In the genomic region with DNA sequence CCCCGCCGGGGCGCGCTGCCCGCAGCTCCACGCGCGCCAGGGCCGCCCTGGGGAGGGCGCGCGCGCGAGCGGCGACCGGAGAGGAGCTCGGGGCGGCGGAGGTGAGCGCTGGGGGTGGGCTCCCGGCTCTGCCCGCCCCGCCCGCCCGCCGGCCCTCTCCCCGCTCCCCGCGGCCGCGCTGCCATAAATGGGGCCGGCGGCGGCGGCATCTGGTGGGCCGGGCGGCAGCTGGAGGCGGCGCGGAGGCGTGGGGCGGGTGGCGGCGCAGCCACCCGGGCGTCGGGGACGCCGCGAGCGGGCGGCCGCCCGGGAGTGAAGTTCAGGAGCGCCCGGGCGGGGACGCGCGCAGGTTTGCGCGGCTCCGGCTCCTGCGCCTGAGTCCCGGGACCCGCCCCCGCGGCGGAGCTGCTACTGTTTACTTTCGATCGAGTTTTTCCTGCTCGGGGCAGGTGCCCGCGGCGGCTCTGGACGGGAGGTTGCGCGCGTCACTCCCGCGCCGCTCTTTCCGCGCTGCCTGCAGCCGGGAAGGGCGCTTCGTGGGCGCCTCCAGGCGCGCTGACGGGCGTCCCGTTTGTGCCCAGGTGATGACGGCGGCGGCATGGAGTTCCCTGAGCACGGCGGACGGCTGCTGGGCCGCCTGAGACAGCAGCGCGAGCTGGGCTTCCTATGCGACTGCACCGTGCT, we compare ENCODE assay signal across 1 cellular context.
A peak's percentile ranks its signal among the peaks of the same experiment; 100 is the strongest.
TF ChIP-seq lines count a peak whose summit lies in the region.

ZBTB42 (plus strand) TSS at position 502 of the 684 bp plus-strand sequence; CDS start at position 599, 97 bp downstream.

TF ChIP-seq in HepG2, 621 proteins besides CTCF, POLR2A, EP300 and RAD21 (continued from another document and continues in another):
- TF ChIP-seq HCFC1 (IDR thresholded peaks at IDR 0.05; ENCODE audit: low read depth, low read length), result no peak
- no peak for TF ChIP-seq GABPA (IDR thresholded peaks at IDR 0.05; ENCODE audit: low read depth, low read length)
- TF ChIP-seq GABPA (CRISPR knock-in tag; IDR thresholded peaks at IDR 0.05; ENCODE audit: low read depth), result peak; percentile 6; the same call in 1 of the 2 replicates
- no peak for TF ChIP-seq ZNF34 (CRISPR knock-in tag; IDR thresholded peaks at IDR 0.05; ENCODE audit: borderline replicate concordance)
- no peak for TF ChIP-seq ZMYM3 (CRISPR knock-in tag; IDR thresholded peaks at IDR 0.05)
- TF ChIP-seq MIXL1 (CRISPR knock-in tag; IDR thresholded peaks at IDR 0.05), result no peak
- no peak for TF ChIP-seq ZMYM4 (CRISPR knock-in tag; IDR thresholded peaks at IDR 0.05)
- TF ChIP-seq, protein P1, sequence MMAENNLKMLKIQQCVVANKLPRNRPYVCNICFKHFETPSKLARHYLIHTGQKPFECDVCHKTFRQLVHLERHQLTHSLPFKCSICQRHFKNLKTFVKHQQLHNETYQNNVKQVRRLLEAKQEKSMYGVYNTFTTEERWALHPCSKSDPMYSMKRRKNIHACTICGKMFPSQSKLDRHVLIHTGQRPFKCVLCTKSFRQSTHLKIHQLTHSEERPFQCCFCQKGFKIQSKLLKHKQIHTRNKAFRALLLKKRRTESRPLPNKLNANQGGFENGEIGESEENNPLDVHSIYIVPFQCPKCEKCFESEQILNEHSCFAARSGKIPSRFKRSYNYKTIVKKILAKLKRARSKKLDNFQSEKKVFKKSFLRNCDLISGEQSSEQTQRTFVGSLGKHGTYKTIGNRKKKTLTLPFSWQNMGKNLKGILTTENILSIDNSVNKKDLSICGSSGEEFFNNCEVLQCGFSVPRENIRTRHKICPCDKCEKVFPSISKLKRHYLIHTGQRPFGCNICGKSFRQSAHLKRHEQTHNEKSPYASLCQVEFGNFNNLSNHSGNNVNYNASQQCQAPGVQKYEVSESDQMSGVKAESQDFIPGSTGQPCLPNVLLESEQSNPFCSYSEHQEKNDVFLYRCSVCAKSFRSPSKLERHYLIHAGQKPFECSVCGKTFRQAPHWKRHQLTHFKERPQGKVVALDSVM (CRISPR knock-in tag; IDR thresholded peaks at IDR 0.05), result no peak
- TF ChIP-seq TBX3 (IDR thresholded peaks at IDR 0.05; ENCODE audit: borderline replicate concordance), result no peak
- TF ChIP-seq HNRNPL (IDR thresholded peaks at IDR 0.05; ENCODE audit: low read depth, low read length), result no peak
- TF ChIP-seq, protein P2, sequence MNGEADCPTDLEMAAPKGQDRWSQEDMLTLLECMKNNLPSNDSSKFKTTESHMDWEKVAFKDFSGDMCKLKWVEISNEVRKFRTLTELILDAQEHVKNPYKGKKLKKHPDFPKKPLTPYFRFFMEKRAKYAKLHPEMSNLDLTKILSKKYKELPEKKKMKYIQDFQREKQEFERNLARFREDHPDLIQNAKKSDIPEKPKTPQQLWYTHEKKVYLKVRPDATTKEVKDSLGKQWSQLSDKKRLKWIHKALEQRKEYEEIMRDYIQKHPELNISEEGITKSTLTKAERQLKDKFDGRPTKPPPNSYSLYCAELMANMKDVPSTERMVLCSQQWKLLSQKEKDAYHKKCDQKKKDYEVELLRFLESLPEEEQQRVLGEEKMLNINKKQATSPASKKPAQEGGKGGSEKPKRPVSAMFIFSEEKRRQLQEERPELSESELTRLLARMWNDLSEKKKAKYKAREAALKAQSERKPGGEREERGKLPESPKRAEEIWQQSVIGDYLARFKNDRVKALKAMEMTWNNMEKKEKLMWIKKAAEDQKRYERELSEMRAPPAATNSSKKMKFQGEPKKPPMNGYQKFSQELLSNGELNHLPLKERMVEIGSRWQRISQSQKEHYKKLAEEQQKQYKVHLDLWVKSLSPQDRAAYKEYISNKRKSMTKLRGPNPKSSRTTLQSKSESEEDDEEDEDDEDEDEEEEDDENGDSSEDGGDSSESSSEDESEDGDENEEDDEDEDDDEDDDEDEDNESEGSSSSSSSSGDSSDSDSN (CRISPR knock-in tag; IDR thresholded peaks at IDR 0.05), result no peak; the same call in 1 of the 2 replicates
- no peak for TF ChIP-seq MED1 (CRISPR knock-in tag; IDR thresholded peaks at IDR 0.05)
- TF ChIP-seq, protein P3, sequence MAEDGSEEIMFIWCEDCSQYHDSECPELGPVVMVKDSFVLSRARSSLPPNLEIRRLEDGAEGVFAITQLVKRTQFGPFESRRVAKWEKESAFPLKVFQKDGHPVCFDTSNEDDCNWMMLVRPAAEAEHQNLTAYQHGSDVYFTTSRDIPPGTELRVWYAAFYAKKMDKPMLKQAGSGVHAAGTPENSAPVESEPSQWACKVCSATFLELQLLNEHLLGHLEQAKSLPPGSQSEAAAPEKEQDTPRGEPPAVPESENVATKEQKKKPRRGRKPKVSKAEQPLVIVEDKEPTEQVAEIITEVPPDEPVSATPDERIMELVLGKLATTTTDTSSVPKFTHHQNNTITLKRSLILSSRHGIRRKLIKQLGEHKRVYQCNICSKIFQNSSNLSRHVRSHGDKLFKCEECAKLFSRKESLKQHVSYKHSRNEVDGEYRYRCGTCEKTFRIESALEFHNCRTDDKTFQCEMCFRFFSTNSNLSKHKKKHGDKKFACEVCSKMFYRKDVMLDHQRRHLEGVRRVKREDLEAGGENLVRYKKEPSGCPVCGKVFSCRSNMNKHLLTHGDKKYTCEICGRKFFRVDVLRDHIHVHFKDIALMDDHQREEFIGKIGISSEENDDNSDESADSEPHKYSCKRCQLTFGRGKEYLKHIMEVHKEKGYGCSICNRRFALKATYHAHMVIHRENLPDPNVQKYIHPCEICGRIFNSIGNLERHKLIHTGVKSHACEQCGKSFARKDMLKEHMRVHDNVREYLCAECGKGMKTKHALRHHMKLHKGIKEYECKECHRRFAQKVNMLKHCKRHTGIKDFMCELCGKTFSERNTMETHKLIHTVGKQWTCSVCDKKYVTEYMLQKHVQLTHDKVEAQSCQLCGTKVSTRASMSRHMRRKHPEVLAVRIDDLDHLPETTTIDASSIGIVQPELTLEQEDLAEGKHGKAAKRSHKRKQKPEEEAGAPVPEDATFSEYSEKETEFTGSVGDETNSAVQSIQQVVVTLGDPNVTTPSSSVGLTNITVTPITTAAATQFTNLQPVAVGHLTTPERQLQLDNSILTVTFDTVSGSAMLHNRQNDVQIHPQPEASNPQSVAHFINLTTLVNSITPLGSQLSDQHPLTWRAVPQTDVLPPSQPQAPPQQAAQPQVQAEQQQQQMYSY (CRISPR knock-in tag; IDR thresholded peaks at IDR 0.05), result peak; percentile 25; the same call in 1 of the 2 replicates
- no peak for TF ChIP-seq FOXA1 (IDR thresholded peaks at IDR 0.05)
- TF ChIP-seq FOXA1 (CRISPR knock-in tag; IDR thresholded peaks at IDR 0.05), result peak; percentile 78
- TF ChIP-seq SYNCRIP (IDR thresholded peaks at IDR 0.05; ENCODE audit: insufficient read depth, low read depth, low read length), result no peak
- TF ChIP-seq SMAD9 (CRISPR knock-in tag; IDR thresholded peaks at IDR 0.05), result no peak
- TF ChIP-seq, protein P4, sequence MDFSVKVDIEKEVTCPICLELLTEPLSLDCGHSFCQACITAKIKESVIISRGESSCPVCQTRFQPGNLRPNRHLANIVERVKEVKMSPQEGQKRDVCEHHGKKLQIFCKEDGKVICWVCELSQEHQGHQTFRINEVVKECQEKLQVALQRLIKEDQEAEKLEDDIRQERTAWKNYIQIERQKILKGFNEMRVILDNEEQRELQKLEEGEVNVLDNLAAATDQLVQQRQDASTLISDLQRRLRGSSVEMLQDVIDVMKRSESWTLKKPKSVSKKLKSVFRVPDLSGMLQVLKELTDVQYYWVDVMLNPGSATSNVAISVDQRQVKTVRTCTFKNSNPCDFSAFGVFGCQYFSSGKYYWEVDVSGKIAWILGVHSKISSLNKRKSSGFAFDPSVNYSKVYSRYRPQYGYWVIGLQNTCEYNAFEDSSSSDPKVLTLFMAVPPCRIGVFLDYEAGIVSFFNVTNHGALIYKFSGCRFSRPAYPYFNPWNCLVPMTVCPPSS (IDR thresholded peaks at IDR 0.05), result no peak
- TF ChIP-seq, protein P5, sequence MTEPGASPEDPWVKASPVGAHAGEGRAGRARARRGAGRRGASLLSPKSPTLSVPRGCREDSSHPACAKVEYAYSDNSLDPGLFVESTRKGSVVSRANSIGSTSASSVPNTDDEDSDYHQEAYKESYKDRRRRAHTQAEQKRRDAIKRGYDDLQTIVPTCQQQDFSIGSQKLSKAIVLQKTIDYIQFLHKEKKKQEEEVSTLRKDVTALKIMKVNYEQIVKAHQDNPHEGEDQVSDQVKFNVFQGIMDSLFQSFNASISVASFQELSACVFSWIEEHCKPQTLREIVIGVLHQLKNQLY (CRISPR knock-in tag; IDR thresholded peaks at IDR 0.05), result no peak
- TF ChIP-seq ZKSCAN8 (CRISPR knock-in tag; IDR thresholded peaks at IDR 0.05; ENCODE audit: borderline replicate concordance), result no peak
- no peak for TF ChIP-seq ZNF749 (CRISPR knock-in tag; IDR thresholded peaks at IDR 0.05; ENCODE audit: borderline replicate concordance)
- TF ChIP-seq ZBTB4 (CRISPR knock-in tag; IDR thresholded peaks at IDR 0.05; ENCODE audit: borderline replicate concordance), result no peak
- TF ChIP-seq, protein P6, sequence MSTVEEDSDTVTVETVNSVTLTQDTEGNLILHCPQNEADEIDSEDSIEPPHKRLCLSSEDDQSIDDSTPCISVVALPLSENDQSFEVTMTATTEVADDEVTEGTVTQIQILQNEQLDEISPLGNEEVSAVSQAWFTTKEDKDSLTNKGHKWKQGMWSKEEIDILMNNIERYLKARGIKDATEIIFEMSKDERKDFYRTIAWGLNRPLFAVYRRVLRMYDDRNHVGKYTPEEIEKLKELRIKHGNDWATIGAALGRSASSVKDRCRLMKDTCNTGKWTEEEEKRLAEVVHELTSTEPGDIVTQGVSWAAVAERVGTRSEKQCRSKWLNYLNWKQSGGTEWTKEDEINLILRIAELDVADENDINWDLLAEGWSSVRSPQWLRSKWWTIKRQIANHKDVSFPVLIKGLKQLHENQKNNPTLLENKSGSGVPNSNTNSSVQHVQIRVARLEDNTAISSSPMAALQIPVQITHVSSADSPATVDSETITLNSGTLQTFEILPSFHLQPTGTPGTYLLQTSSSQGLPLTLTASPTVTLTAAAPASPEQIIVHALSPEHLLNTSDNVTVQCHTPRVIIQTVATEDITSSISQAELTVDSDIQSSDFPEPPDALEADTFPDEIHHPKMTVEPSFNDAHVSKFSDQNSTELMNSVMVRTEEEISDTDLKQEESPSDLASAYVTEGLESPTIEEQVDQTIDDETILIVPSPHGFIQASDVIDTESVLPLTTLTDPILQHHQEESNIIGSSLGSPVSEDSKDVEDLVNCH (CRISPR knock-in tag; IDR thresholded peaks at IDR 0.05), result no peak
- TF ChIP-seq YEATS2 (CRISPR knock-in tag; IDR thresholded peaks at IDR 0.05; ENCODE audit: borderline replicate concordance), result no peak
- TF ChIP-seq, protein P7, sequence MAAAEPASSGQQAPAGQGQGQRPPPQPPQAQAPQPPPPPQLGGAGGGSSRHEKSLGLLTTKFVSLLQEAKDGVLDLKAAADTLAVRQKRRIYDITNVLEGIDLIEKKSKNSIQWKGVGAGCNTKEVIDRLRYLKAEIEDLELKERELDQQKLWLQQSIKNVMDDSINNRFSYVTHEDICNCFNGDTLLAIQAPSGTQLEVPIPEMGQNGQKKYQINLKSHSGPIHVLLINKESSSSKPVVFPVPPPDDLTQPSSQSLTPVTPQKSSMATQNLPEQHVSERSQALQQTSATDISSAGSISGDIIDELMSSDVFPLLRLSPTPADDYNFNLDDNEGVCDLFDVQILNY (CRISPR knock-in tag; conservative IDR thresholded peaks at IDR 0.05), result no peak
- no peak for TF ChIP-seq ELF4 (CRISPR knock-in tag; IDR thresholded peaks at IDR 0.05; ENCODE audit: borderline replicate concordance)
- TF ChIP-seq SUZ12 (IDR thresholded peaks at IDR 0.05; ENCODE audit: low read depth, low read length), result no peak
- TF ChIP-seq, protein P8, sequence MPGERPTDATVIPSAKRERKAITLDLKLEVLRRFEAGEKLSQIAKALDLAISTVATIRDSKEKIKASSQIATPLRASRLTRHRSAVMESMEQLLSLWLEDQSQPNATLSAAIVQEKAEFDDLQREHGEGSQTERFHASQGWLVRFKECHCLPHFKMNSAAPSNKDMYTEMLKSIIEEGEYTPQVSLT (CRISPR knock-in tag; IDR thresholded peaks at IDR 0.05; ENCODE audit: borderline replicate concordance, low read depth), result no peak
- TF ChIP-seq PAX8 (CRISPR knock-in tag; IDR thresholded peaks at IDR 0.05; ENCODE audit: borderline replicate concordance), result no peak
- TF ChIP-seq SAP130 (CRISPR knock-in tag; IDR thresholded peaks at IDR 0.05; ENCODE audit: low read depth), result peak; percentile 59
- no peak; the same call in 2 of the 3 replicates for TF ChIP-seq MXI1 (IDR thresholded peaks at IDR 0.05; ENCODE audit: borderline replicate concordance, low read depth, low read length)
- no peak for TF ChIP-seq ZSCAN31 (CRISPR knock-in tag; IDR thresholded peaks at IDR 0.05; ENCODE audit: low read depth)
- no peak for TF ChIP-seq ZFP90 (CRISPR knock-in tag; IDR thresholded peaks at IDR 0.05; ENCODE audit: borderline replicate concordance)
- no peak for TF ChIP-seq TSC22D2 (CRISPR knock-in tag; IDR thresholded peaks at IDR 0.05; ENCODE audit: borderline replicate concordance)
- TF ChIP-seq ZBTB49 (CRISPR knock-in tag; IDR thresholded peaks at IDR 0.05; ENCODE audit: borderline replicate concordance), result no peak
- no peak for TF ChIP-seq CHD4 (IDR thresholded peaks at IDR 0.05; ENCODE audit: borderline replicate concordance, low read length)
